Comparison of ENCODE assay signal across 10 cellular contexts in genomic region chr3:70856414-70857162, GRCh38.
DNase-seq lines count a peak whose midpoint lies in the region; ATAC-seq and TF ChIP-seq lines count a peak whose summit lies in the region.
"Had no signal": no experiment of that assay in that cellular context is flagged by ENCODE, and none has a peak within 500 bp of the region (broad histone marks: within the 10 kb centered on the region; RNA-seq: fewer than 3 reads in every experiment).

No MANE protein-coding gene starts in this region.

- no peaks in the 10 kb centered on the region for H4K20me1 ChIP-seq in OCI-LY7 (ENCODE audit: insufficient read depth, low read length)

- H3K9me3 Mint-ChIP-seq in activated naive CD8-positive, alpha-beta T cell (ENCODE audit: low read depth): no peaks in the 10 kb centered on the region
- no peaks in the 10 kb centered on the region for H3K9me3 Mint-ChIP-seq in osteocyte (ENCODE audit: unreplicated experiment)
- H3K9me3 Mint-ChIP-seq: neural crest cell had no signal

- POLR2A ChIA-PET in OCI-LY7 (lab: Charles Lee): interaction anchor here (0.8 kb wide), 1 partner anchor 23 kb away, joined by 3 read pairs; no protein-coding TSS in a partner anchor

- H3K9me3 ChIP-seq in OCI-LY7 (ENCODE audit: low read length): no peaks in the 10 kb centered on the region

- H3K4me1 ChIP-seq in OCI-LY7 (ENCODE audit: insufficient read depth, low read length, poor library complexity, severe bottlenecking): no peaks in the 10 kb centered on the region

- no peaks in the 10 kb centered on the region for H3K36me3 ChIP-seq in OCI-LY7 (ENCODE audit: insufficient read depth, low read length)

- H3K4me3 Mint-ChIP-seq in activated naive CD8-positive, alpha-beta T cell: no peak overlapping the region
- no peak overlapping the region for H3K4me3 Mint-ChIP-seq in osteocyte (ENCODE audit: unreplicated experiment)
- H3K4me3 Mint-ChIP-seq: neural crest cell had no signal

- DNase-seq in osteocyte (ENCODE audit: extremely low spot score, unreplicated experiment): no peak
- DNase-seq in OCI-LY7 (ENCODE audit: low spot score): no peak
- no peak for DNase-seq in NCI-H1436 treated with DMSO at 0.1 percent for 48 hours (lab: John Stamatoyannopoulos, UW)
- DNase-seq: activated CD8-positive, alpha-beta memory T cell treated with anti-CD3 and anti-CD28 coated beads, Interleukin-2, amount 50 U/mL, for 4 hours; Right ventricle myocardium superior had no signal

- H3K4me2 ChIP-seq in OCI-LY7 (ENCODE audit: low read length): no peak overlapping the region

- no peaks in the 10 kb centered on the region for H3K9me2 ChIP-seq in OCI-LY7 (ENCODE audit: insufficient read depth, low read length)

- no peak overlapping the region for H3K27ac ChIP-seq in OCI-LY7 (ENCODE audit: low read depth, low read length, poor library complexity, severe bottlenecking)

- CTCF ChIA-PET in OCI-LY7 (lab: Charles Lee; ENCODE audit: unreplicated experiment): no interaction called here

- H3K4me1 Mint-ChIP-seq in activated naive CD8-positive, alpha-beta T cell (ENCODE audit: low read depth): peaks cover 17% of the 10 kb centered on the region
- H3K4me1 Mint-ChIP-seq in osteocyte (ENCODE audit: unreplicated experiment): peaks cover 64% of the 10 kb centered on the region
- H3K4me1 Mint-ChIP-seq: neural crest cell had no signal

- H2AFZ ChIP-seq in OCI-LY7 (ENCODE audit: low read length): no peak overlapping the region

- no peaks in the 10 kb centered on the region for H3K79me2 ChIP-seq in OCI-LY7 (ENCODE audit: insufficient read depth, low read depth, low read length)

- no peaks in the 10 kb centered on the region for H3K36me3 Mint-ChIP-seq in activated naive CD8-positive, alpha-beta T cell
- no peaks in the 10 kb centered on the region for H3K36me3 Mint-ChIP-seq in osteocyte (ENCODE audit: unreplicated experiment)

- H3K27me3 Mint-ChIP-seq in activated naive CD8-positive, alpha-beta T cell: peaks cover 1% of the 10 kb centered on the region
- no peaks in the 10 kb centered on the region for H3K27me3 Mint-ChIP-seq in osteocyte (ENCODE audit: unreplicated experiment)

- BruUV-seq in OCI-LY7 (replicated peaks; lab: Mats Ljungman, UMichigan): no TSS peak

- TF ChIP-seq CTCF in osteocyte (IDR thresholded peaks at IDR 0.05) (no peak), OCI-LY7 (conservative IDR thresholded peaks at IDR 0.05; ENCODE audit: low read length) (no peak)

- intact Hi-C loops in OCI-LY7 (cut with micrococcal nuclease; ENCODE audit: unreplicated experiment): no loop called here

- H3K4me3 ChIP-seq in OCI-LY7 (ENCODE audit: low read depth, low read length, poor library complexity, severe bottlenecking): no peak overlapping the region

- peak overlapping the region; percentile 9 for H3K27ac Mint-ChIP-seq in activated naive CD8-positive, alpha-beta T cell
- peak overlapping the region; percentile 69 for H3K27ac Mint-ChIP-seq in osteocyte (ENCODE audit: unreplicated experiment)

- ATAC-seq in GM18868 (IDR thresholded peaks at IDR 0.05; ENCODE audit: unreplicated experiment) (peak; percentile 76), HG02885 (IDR thresholded peaks at IDR 0.05; ENCODE audit: poor library complexity, unreplicated experiment) (peak; percentile 61), esophagus mucosa (no peak)
